ENCODE assay signal across 28 cellular contexts in genomic region chr2:238808761-238809160, GRCh38. TPM values are rescaled to one million over a fixed set of nuclear protein-coding genes. Genes with fewer than 3 reads are reported as not detected.
"Had no signal": no experiment of that assay in that cellular context is flagged by ENCODE, and none has a peak within 500 bp of the region (broad histone marks: within the 10 kb centered on the region; RNA-seq: fewer than 3 reads in every experiment).

No MANE protein-coding gene starts in this region.

- FAIRE-seq: endothelial cell of umbilical vein, kidney had no signal

- H3K4me1 Mint-ChIP-seq: endodermal cell; memory B cell; mesothelial cell of epicardium; natural killer cell; neural progenitor cell; stimulated activated effector memory CD8-positive, alpha-beta T cell treated with anti-CD3 and anti-CD28 coated beads, Interleukin-12 subunit alpha, Interleukin-12 subunit beta, amount 100 ng/mL, for 72 hours had no signal

- H2AFZ ChIP-seq: hepatocyte, neural progenitor cell had no signal

- H3K4me1 ChIP-seq: left ventricle myocardium inferior, lower lobe of right lung, neural progenitor cell, upper lobe of left lung, uterus had no signal

- H3K27ac ChIP-seq: hepatocyte, left ventricle myocardium inferior, lower lobe of right lung, neural progenitor cell, ovary, tibial artery, upper lobe of left lung, uterus had no signal

- ATAC-seq: left cardiac atrium; lower lobe of right lung; natural killer cell; right cardiac atrium; stimulated activated effector memory CD8-positive, alpha-beta T cell treated with anti-CD3 and anti-CD28 coated beads, Interleukin-12 subunit alpha, Interleukin-12 subunit beta, amount 100 ng/mL, for 72 hours had no signal

- H3K4me3 Mint-ChIP-seq: endodermal cell; memory B cell; mesothelial cell of epicardium; natural killer cell; neural progenitor cell; stimulated activated effector memory CD8-positive, alpha-beta T cell treated with anti-CD3 and anti-CD28 coated beads, Interleukin-12 subunit alpha, Interleukin-12 subunit beta, amount 100 ng/mL, for 72 hours; stimulated activated naive CD8-positive, alpha-beta T cell treated with anti-CD3 and anti-CD28 coated beads, Interleukin-15, Interleukin-2, amounts not matched to agents 100 ng/mL and 50 ng/mL, for 24 hours had no signal

- H3K27me3 ChIP-seq: ovary, upper lobe of left lung, uterus had no signal

- H3K36me3 ChIP-seq: left ventricle myocardium inferior, lower lobe of right lung, neural progenitor cell, ovary, tibial artery, upper lobe of left lung, uterus had no signal

- H3K36me3 Mint-ChIP-seq: memory B cell; natural killer cell; neural progenitor cell; stimulated activated effector memory CD8-positive, alpha-beta T cell treated with anti-CD3 and anti-CD28 coated beads, Interleukin-12 subunit alpha, Interleukin-12 subunit beta, amount 100 ng/mL, for 72 hours had no signal

- H3K4me2 ChIP-seq: hepatocyte, neural progenitor cell, smooth muscle cell had no signal

- H3K9me3 Mint-ChIP-seq: natural killer cell had no signal

- H3K4me3 ChIP-seq: hepatocyte, left ventricle myocardium inferior, lower lobe of right lung, neural progenitor cell, ovary, smooth muscle cell, tibial artery, upper lobe of left lung, uterus had no signal

- H3K9me3 ChIP-seq: lower lobe of right lung, ovary had no signal

- H3K27ac Mint-ChIP-seq: endodermal cell; memory B cell; mesothelial cell of epicardium; natural killer cell; neural progenitor cell; progenitor cell of endocrine pancreas; stimulated activated effector memory CD8-positive, alpha-beta T cell treated with anti-CD3 and anti-CD28 coated beads, Interleukin-12 subunit alpha, Interleukin-12 subunit beta, amount 100 ng/mL, for 72 hours; stimulated activated naive CD8-positive, alpha-beta T cell treated with anti-CD3 and anti-CD28 coated beads, Interleukin-15, Interleukin-2, amounts not matched to agents 100 ng/mL and 50 ng/mL, for 24 hours had no signal

- H3K79me2 ChIP-seq: hepatocyte had no signal

- DNase-seq: effector CD4-positive, alpha-beta T cell; endodermal cell; erythroblast; foreskin melanocyte; head of caudate nucleus; kidney; left cardiac atrium; left ventricle myocardium inferior; lower lobe of right lung; natural killer cell; nucleus accumbens; ovary; right cardiac atrium; stimulated activated CD4-positive, alpha-beta T cell treated with anti-CD3 and anti-CD28 coated beads, Interleukin-2, amount 100 ng/mL, for 48 hours; stimulated activated CD8-positive, alpha-beta memory T cell treated with anti-CD3 and anti-CD28 coated beads, Interleukin-4, amount 100 ng/mL, for 48 hours; tibial artery; upper lobe of left lung; uterus had no signal

- H3K9ac ChIP-seq: neural progenitor cell had no signal

RNA-seq across cellular contexts. Expression of gene TWIST2, which starts 39.1 kb away (rescaled TPM):
- total RNA-seq: dermis microvascular lymphatic vessel endothelial cell, natural killer cell, progenitor cell of endocrine pancreas had no signal
